ENCODE assay signal across 8 cellular contexts in genomic region chr1:39407889-39408640, GRCh38.
DNase-seq lines count a peak whose midpoint lies in the region; ATAC-seq and TF ChIP-seq lines count a peak whose summit lies in the region.

No MANE protein-coding gene starts in this region.

- peaks cover 63% of the 10 kb centered on the region for H3K4me1 Mint-ChIP-seq in nephron progenitor cell

- no peak for TF ChIP-seq RAD21 in SK-N-SH (IDR thresholded peaks at IDR 0.05; ENCODE audit: low read length)

- no peaks in the 10 kb centered on the region for H3K9me3 Mint-ChIP-seq in nephron progenitor cell

- H3K36me3 ChIP-seq in SK-N-SH (replicated peaks in 1 of 2; ENCODE audit: control insufficient read depth in 1 of 2, insufficient read depth in 2 of 2, low read length in 1 of 2) = peaks cover 0 to 18% of the 10 kb centered on the region in 2 experiments
- H3K36me3 ChIP-seq in ectodermal cell (ENCODE audit: control insufficient read depth, insufficient read depth, low read length) = peaks cover 9% of the 10 kb centered on the region

- peak overlapping the region; percentile 91 for H3K4me2 ChIP-seq in SK-N-SH

- 27% methylated on average over 23 of the region's 38 CpGs for WGBS in SK-N-SH (ENCODE audit: low lambda C conversion rate)
- WGBS in ectodermal cell, 2 experiments = 4 to 5% methylated on average over 37 of the region's 38 CpGs

- POLR2A ChIA-PET in SK-N-SH (lab: Yijun Ruan, JAX) = no interaction called here

- no peaks in the 10 kb centered on the region for H3K9me2 ChIP-seq in SK-N-SH

- H3K9me3 ChIP-seq in SK-N-SH = no peaks in the 10 kb centered on the region
- no peaks in the 10 kb centered on the region for H3K9me3 ChIP-seq in ectodermal cell (ENCODE audit: control insufficient read depth, low read length)

- peak; percentile 17; the same call in 1 of the 2 replicates for TF ChIP-seq CTCF in SK-N-SH (IDR thresholded peaks at IDR 0.05)
- no peak for TF ChIP-seq CTCF in nephron progenitor cell (IDR thresholded peaks at IDR 0.05)

- peak overlapping the region; percentile 82 for H3K9ac ChIP-seq in SK-N-SH

- TF ChIP-seq EP300 in SK-N-SH (IDR thresholded peaks at IDR 0.05; ENCODE audit: borderline replicate concordance in 1 of 2, low read depth in 1 of 2, low read length in 1 of 2) = no peak

- H3K27ac Mint-ChIP-seq in nephron progenitor cell = peak overlapping the region; percentile 99

- H4K20me1 ChIP-seq in SK-N-SH (ENCODE audit: insufficient read depth) = peaks cover 38% of the 10 kb centered on the region

- ATAC-seq in SK-N-SH treated with all-trans-retinoic acid at 6 μM for 48 hours = no peak

- peaks cover 20% of the 10 kb centered on the region for H3K36me3 Mint-ChIP-seq in nephron progenitor cell (ENCODE audit: low read depth)

- no peaks in the 10 kb centered on the region for H3K27me3 ChIP-seq in SK-N-SH (ENCODE audit: insufficient read depth)
- H3K27me3 ChIP-seq in ectodermal cell (ENCODE audit: control insufficient read depth, insufficient read depth, low read length, poor library complexity, severe bottlenecking) = no peaks in the 10 kb centered on the region

- H3K4me1 ChIP-seq in SK-N-SH (ENCODE audit: control insufficient read depth in 1 of 2, insufficient read depth in 2 of 2, low read depth in 1 of 2, low read length in 1 of 2) (peaks cover 35 to 41% of the 10 kb centered on the region in 2 experiments), ectodermal cell (ENCODE audit: control insufficient read depth, insufficient read depth, low read length) (peaks cover 27% of the 10 kb centered on the region)

- H3K27ac ChIP-seq in SK-N-SH (ENCODE audit: low read depth in 2 of 2, low read length in 1 of 2) (peak overlapping the region; percentile 86 to 91), ectodermal cell (ENCODE audit: insufficient read depth, low read depth, low read length, poor library complexity, severe bottlenecking) (peak overlapping the region; percentile 97)

- CTCF ChIA-PET in SK-N-SH (lab: Yijun Ruan, JAX) = interaction anchor here (1.1 to 1.3 kb wide), 2 partner anchors 9 to 123 kb away, joined by 3 to 4 read pairs; no protein-coding TSS in a partner anchor

- H3K4me3 ChIP-seq in SK-N-SH (ENCODE audit: low read depth in 2 of 2, low read length in 1 of 2) (peak overlapping the region; percentile 64 to 66), ectodermal cell (ENCODE audit: insufficient read depth, low read depth, low read length) (peak overlapping the region; percentile 89)

- peaks cover 2% of the 10 kb centered on the region for H3K27me3 Mint-ChIP-seq in nephron progenitor cell (ENCODE audit: low read depth, poor library complexity)

- peak overlapping the region; percentile 93 for H3K4me3 Mint-ChIP-seq in nephron progenitor cell

- H2AFZ ChIP-seq in SK-N-SH (ENCODE audit: low read depth) = no peak overlapping the region

- peaks cover 85% of the 10 kb centered on the region for H3K79me2 ChIP-seq in SK-N-SH (ENCODE audit: insufficient read depth)

- no peak for DNase-seq in SK-N-SH
- DNase-seq in NCI-H510A treated with DMSO at 0.1 percent for 48 hours (lab: John Stamatoyannopoulos, UW) = peak; percentile 99
- no peak for DNase-seq in nephron progenitor cell
- no peak for DNase-seq in NCI-H69 (lab: John Stamatoyannopoulos, UW)
- no peak for DNase-seq in hepatic stellate cell (ENCODE audit: low spot score)
- no peak for DNase-seq in epidermal melanocyte (ENCODE audit: insufficient read length, low spot score)

- peaks cover 33% of the 10 kb centered on the region for H3F3A ChIP-seq in SK-N-SH (replicated peaks; ENCODE audit: insufficient read depth)

TF ChIP-seq in SK-N-SH, 30 proteins besides CTCF, POLR2A, EP300 and RAD21:
- TF ChIP-seq YY1 (IDR thresholded peaks at IDR 0.05; ENCODE audit: low read depth) (no peak), NRF1 (IDR thresholded peaks at IDR 0.05; ENCODE audit: low read depth, low read length) (no peak), FOXJ3 (CRISPR knock-in tag; IDR thresholded peaks at IDR 0.05) (no peak), FOSL2 (IDR thresholded peaks at IDR 0.05; ENCODE audit: borderline replicate concordance, low read depth) (no peak), POLR2AphosphoS5 (IDR thresholded peaks at IDR 0.05; ENCODE audit: low read depth, low read length) (peak; percentile 60; the same call in 1 of the 2 replicates), REST (IDR thresholded peaks at IDR 0.05; ENCODE audit: low read depth, low read length) (no peak)

TF ChIP-seq in SK-N-SH treated with all-trans-retinoic acid at 6 μM for 48 hours, 23 proteins besides CTCF, POLR2A, EP300 and RAD21:
- TF ChIP-seq CSDC2 (CRISPR knock-in tag; IDR thresholded peaks at IDR 0.05) (no peak), BACH2 (CRISPR knock-in tag; IDR thresholded peaks at IDR 0.05; ENCODE audit: borderline replicate concordance) (no peak), ARNTL (CRISPR knock-in tag; IDR thresholded peaks at IDR 0.05; ENCODE audit: borderline replicate concordance, low read depth) (no peak), ZNF70 (CRISPR knock-in tag; IDR thresholded peaks at IDR 0.05) (no peak), PPARA (CRISPR knock-in tag; IDR thresholded peaks at IDR 0.05; ENCODE audit: borderline replicate concordance) (no peak), RARB (CRISPR knock-in tag; IDR thresholded peaks at IDR 0.05) (no peak), OSR1 (CRISPR knock-in tag; IDR thresholded peaks at IDR 0.05) (no peak), TCF4 (CRISPR knock-in tag; IDR thresholded peaks at IDR 0.05; ENCODE audit: borderline replicate concordance) (no peak)
